25 cellular contexts compared by ENCODE assay signal in the genomic region with DNA sequence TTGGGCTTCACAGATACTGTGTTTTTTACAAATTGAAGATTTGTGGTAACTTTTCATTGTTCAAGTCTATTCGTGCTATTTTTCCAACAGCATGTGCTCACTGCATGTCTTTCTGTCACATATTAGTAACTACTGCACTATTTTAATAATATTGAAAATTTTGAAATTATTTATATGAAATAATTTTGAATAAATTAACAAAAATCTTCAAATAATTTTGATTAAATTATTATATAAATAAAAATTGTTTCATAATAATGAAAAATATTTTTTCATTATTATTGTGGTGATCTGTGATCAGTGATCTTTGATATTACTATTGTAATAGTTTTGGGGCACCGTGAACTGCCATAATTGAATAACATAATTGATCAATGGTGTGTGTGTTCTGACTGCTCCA.
DNase-seq lines count a peak whose midpoint lies in the region; ATAC-seq, FAIRE-seq and TF ChIP-seq lines count a peak whose summit lies in the region.
"Had no signal": no experiment of that assay in that cellular context is flagged by ENCODE, and none has a peak within 500 bp of the region (broad histone marks: within the 10 kb centered on the region; RNA-seq: fewer than 3 reads in every experiment).

No MANE protein-coding gene starts in this region.

- peak; percentile 85 for FAIRE-seq in kidney (lab: Jason Lieb, UNC)
- peak; percentile 44 for FAIRE-seq in small intestine (lab: Jason Lieb, UNC)
- FAIRE-seq: A549, GM12891, GM18507 had no signal

- H3K4me3 ChIP-seq in SK-N-SH (ENCODE audit: low read depth in 2 of 2, low read length in 1 of 2) (no peak overlapping the region), kidney (ENCODE audit: low read length in 2 of 2) (no peak overlapping the region), small intestine (ENCODE audit: low read depth in 1 of 2, low read length in 2 of 2) (no peak overlapping the region), WERI-Rb-1 (ENCODE audit: low read depth, low read length) (no peak overlapping the region)
- H3K4me3 ChIP-seq: A549; BLaER1 treated with 17β-estradiol and CSF1 and Interleukin-3, amounts not matched to agents 10 nM and 100 nM; HAP-1 had no signal

- H3K79me2 ChIP-seq in SK-N-SH (ENCODE audit: insufficient read depth), result no peaks in the 10 kb centered on the region

- H3K4me3 Mint-ChIP-seq in WTC11, result no peak overlapping the region
- H3K4me3 Mint-ChIP-seq in stimulated activated effector memory CD8-positive, alpha-beta T cell treated with anti-CD3 and anti-CD28 coated beads, Interleukin-12 subunit alpha, Interleukin-12 subunit beta, amount 100 ng/mL, for 72 hours, result no peak overlapping the region
- H3K4me3 Mint-ChIP-seq: CD14-positive monocyte; CD4-positive, alpha-beta T cell; CD8-positive, alpha-beta memory T cell; HFFc6 had no signal

- H3K27me3 ChIP-seq in SK-N-SH (ENCODE audit: insufficient read depth), result no peaks in the 10 kb centered on the region
- no peaks in the 10 kb centered on the region for H3K27me3 ChIP-seq in small intestine (ENCODE audit: control insufficient read depth in 2 of 2, insufficient read depth in 2 of 2, low read length in 2 of 2)
- no peaks in the 10 kb centered on the region for H3K27me3 ChIP-seq in WERI-Rb-1 (ENCODE audit: insufficient read depth, low read depth, severe bottlenecking)
- H3K27me3 ChIP-seq: BE2C; BLaER1 treated with 17β-estradiol and CSF1 and Interleukin-3, amounts not matched to agents 10 nM and 100 nM had no signal

- no peaks in the 10 kb centered on the region for H3K27me3 Mint-ChIP-seq in WTC11 (ENCODE audit: low read depth)
- H3K27me3 Mint-ChIP-seq: CD4-positive, alpha-beta T cell; CD8-positive, alpha-beta memory T cell had no signal

- intact Hi-C loops in kidney (cut with DNase I), result no loop called here

- POLR2A ChIA-PET in SK-N-SH (lab: Yijun Ruan, JAX), result no interaction called here
- POLR2A ChIA-PET in WTC11 (lab: Charles Lee), result no interaction called here

- H3K27ac ChIP-seq in SK-N-SH (ENCODE audit: low read depth in 2 of 2, low read length in 1 of 2), result no peak overlapping the region
- H3K27ac ChIP-seq in kidney (ENCODE audit: low read depth in 2 of 2, low read length in 2 of 2), result no peak overlapping the region
- no peak overlapping the region for H3K27ac ChIP-seq in small intestine (ENCODE audit: low read depth in 1 of 2, low read length in 1 of 2)
- H3K27ac ChIP-seq in WERI-Rb-1, result no peak overlapping the region
- H3K27ac ChIP-seq: 22Rv1; A549; BLaER1 treated with 17β-estradiol and CSF1 and Interleukin-3, amounts not matched to agents 10 nM and 100 nM had no signal

- ATAC-seq in SK-N-SH treated with all-trans-retinoic acid at 6 μM for 48 hours (no peak), WTC11 (no peak), HG03439 (IDR thresholded peaks at IDR 0.05; ENCODE audit: unreplicated experiment) (no peak)
- ATAC-seq in stimulated activated effector memory CD8-positive, alpha-beta T cell treated with anti-CD3 and anti-CD28 coated beads, Interleukin-12 subunit alpha, Interleukin-12 subunit beta, amount 100 ng/mL, for 72 hours, result no peak
- ATAC-seq: A549 had no signal

- peaks cover 24% of the 10 kb centered on the region for H3K4me1 Mint-ChIP-seq in WTC11
- no peaks in the 10 kb centered on the region for H3K4me1 Mint-ChIP-seq in stimulated activated effector memory CD8-positive, alpha-beta T cell treated with anti-CD3 and anti-CD28 coated beads, Interleukin-12 subunit alpha, Interleukin-12 subunit beta, amount 100 ng/mL, for 72 hours

- TF ChIP-seq RAD21 in SK-N-SH (IDR thresholded peaks at IDR 0.05; ENCODE audit: low read length), result no peak

- 67% methylated on average over 2 of the region's 2 CpGs for WGBS in SK-N-SH (ENCODE audit: low lambda C conversion rate)
- 45 to 90% (median 79%) methylated on average over 2 of the region's 2 CpGs for WGBS in small intestine, 3 donors

- H4K20me1 ChIP-seq in SK-N-SH (ENCODE audit: insufficient read depth), result no peaks in the 10 kb centered on the region
- H4K20me1 ChIP-seq: BLaER1 treated with 17β-estradiol and CSF1 and Interleukin-3, amounts not matched to agents 10 nM and 100 nM had no signal

- DNase-seq in SK-N-SH, result no peak
- DNase-seq in WTC11 (ENCODE audit: low spot score), result no peak
- no peak for DNase-seq in kidney
- no peak for DNase-seq in small intestine
- DNase-seq in stimulated activated effector memory CD8-positive, alpha-beta T cell treated with anti-CD3 and anti-CD28 coated beads, Interleukin-12 subunit alpha, Interleukin-12 subunit beta, amount 100 ng/mL, for 72 hours (ENCODE audit: low spot score in 2 of 2), result no peak
- DNase-seq in WERI-Rb-1, result no peak
- DNase-seq: ACHN; AML-193; BE2C; CD4-positive, alpha-beta T cell; CD8-positive, alpha-beta memory T cell; DMS53; DMS79 treated with DMSO at 0.1 percent for 48 hours; GF-D8; GOT3; HFFc6 had no signal

- H3K4me2 ChIP-seq in SK-N-SH, result no peak overlapping the region
- H3K4me2 ChIP-seq: A549 had no signal

- H3K4me1 ChIP-seq in SK-N-SH (ENCODE audit: control insufficient read depth in 1 of 2, insufficient read depth in 2 of 2, low read depth in 1 of 2, low read length in 1 of 2), result peaks cover 0 to 12% of the 10 kb centered on the region in 2 experiments; a peak in 2 of 4 replicates
- peaks cover 0 to 3% of the 10 kb centered on the region in 2 donors for H3K4me1 ChIP-seq in kidney (ENCODE audit: control insufficient read depth in 1 of 2, insufficient read depth in 1 of 2, low read depth in 1 of 2, low read length in 2 of 2)
- H3K4me1 ChIP-seq in small intestine (ENCODE audit: control insufficient read depth in 2 of 2, insufficient read depth in 1 of 2, low read depth in 1 of 2, low read length in 1 of 2), result no peaks in the 10 kb centered on the region
- H3K4me1 ChIP-seq: BE2C, HAP-1 had no signal

- H2AFZ ChIP-seq in SK-N-SH (ENCODE audit: low read depth), result peak overlapping the region; percentile 29; the same call in 1 of the 2 replicates

- no peak overlapping the region for H3K9ac ChIP-seq in SK-N-SH
- no peak overlapping the region for H3K9ac ChIP-seq in kidney (ENCODE audit: low read length in 2 of 2)
- H3K9ac ChIP-seq: BLaER1 treated with 17β-estradiol and CSF1 and Interleukin-3, amounts not matched to agents 10 nM and 100 nM had no signal

- no peaks in the 10 kb centered on the region for H3K36me3 ChIP-seq in SK-N-SH (replicated peaks in 1 of 2; ENCODE audit: control insufficient read depth in 1 of 2, insufficient read depth in 2 of 2, low read length in 1 of 2)
- no peaks in the 10 kb centered on the region for H3K36me3 ChIP-seq in kidney (ENCODE audit: control insufficient read depth in 1 of 2, insufficient read depth in 2 of 2, low read length in 2 of 2)
- no peaks in the 10 kb centered on the region for H3K36me3 ChIP-seq in small intestine (ENCODE audit: control insufficient read depth in 2 of 2, insufficient read depth in 2 of 2, low read length in 2 of 2)
- no peaks in the 10 kb centered on the region for H3K36me3 ChIP-seq in WERI-Rb-1
- H3K36me3 ChIP-seq: BE2C; BLaER1 treated with 17β-estradiol and CSF1 and Interleukin-3, amounts not matched to agents 10 nM and 100 nM; HAP-1 had no signal

- CTCF ChIA-PET in SK-N-SH (lab: Yijun Ruan, JAX), result no interaction called here
- CTCF ChIA-PET in WTC11 (lab: Charles Lee), result no interaction called here

- no peaks in the 10 kb centered on the region for H3K9me2 ChIP-seq in SK-N-SH

- no peak for TF ChIP-seq EP300 in SK-N-SH (IDR thresholded peaks at IDR 0.05; ENCODE audit: borderline replicate concordance in 1 of 2, low read depth in 1 of 2, low read length in 1 of 2)

- no peaks in the 10 kb centered on the region for H3K9me3 Mint-ChIP-seq in WTC11
- H3K9me3 Mint-ChIP-seq in stimulated activated effector memory CD8-positive, alpha-beta T cell treated with anti-CD3 and anti-CD28 coated beads, Interleukin-12 subunit alpha, Interleukin-12 subunit beta, amount 100 ng/mL, for 72 hours, result no peaks in the 10 kb centered on the region
- H3K9me3 Mint-ChIP-seq: CD4-positive, alpha-beta T cell; HFFc6 had no signal

- peaks cover 12% of the 10 kb centered on the region for H3F3A ChIP-seq in SK-N-SH (replicated peaks; ENCODE audit: insufficient read depth)

- H3K36me3 Mint-ChIP-seq in WTC11, result no peaks in the 10 kb centered on the region
- H3K36me3 Mint-ChIP-seq in stimulated activated effector memory CD8-positive, alpha-beta T cell treated with anti-CD3 and anti-CD28 coated beads, Interleukin-12 subunit alpha, Interleukin-12 subunit beta, amount 100 ng/mL, for 72 hours, result no peaks in the 10 kb centered on the region
- H3K36me3 Mint-ChIP-seq: CD14-positive monocyte; CD8-positive, alpha-beta memory T cell had no signal

- H3K9me3 ChIP-seq in SK-N-SH (no peaks in the 10 kb centered on the region), kidney (ENCODE audit: control insufficient read depth in 1 of 2, low read length in 2 of 2) (no peaks in the 10 kb centered on the region), small intestine (ENCODE audit: control insufficient read depth, low read depth) (no peaks in the 10 kb centered on the region), WERI-Rb-1 (ENCODE audit: severe bottlenecking) (no peaks in the 10 kb centered on the region)
- H3K9me3 ChIP-seq: A549, BE2C, HAP-1 had no signal

- H3K27ac Mint-ChIP-seq in WTC11, result no peak overlapping the region
- H3K27ac Mint-ChIP-seq in stimulated activated effector memory CD8-positive, alpha-beta T cell treated with anti-CD3 and anti-CD28 coated beads, Interleukin-12 subunit alpha, Interleukin-12 subunit beta, amount 100 ng/mL, for 72 hours, result no peak overlapping the region
- H3K27ac Mint-ChIP-seq: CD14-positive monocyte; CD4-positive, alpha-beta T cell; CD8-positive, alpha-beta memory T cell; HFFc6 had no signal

- TF ChIP-seq CTCF in SK-N-SH (IDR thresholded peaks at IDR 0.05) (no peak), WTC11 (IDR thresholded peaks at IDR 0.05) (no peak), kidney (IDR thresholded peaks at IDR 0.05; ENCODE audit: borderline replicate concordance, extremely low read depth, insufficient read depth) (no peak), WERI-Rb-1 (IDR thresholded peaks at IDR 0.05; ENCODE audit: low read depth, low read length) (no peak)

TF ChIP-seq in SK-N-SH, 30 proteins besides CTCF, POLR2A, EP300 and RAD21 (continues in another document):
- no peak for TF ChIP-seq YY1 (IDR thresholded peaks at IDR 0.05; ENCODE audit: low read depth)
- no peak for TF ChIP-seq JUND (IDR thresholded peaks at IDR 0.05)
- no peak for TF ChIP-seq FOXM1 (IDR thresholded peaks at IDR 0.05; ENCODE audit: low read depth)
- no peak for TF ChIP-seq RCOR1 (IDR thresholded peaks at IDR 0.05; ENCODE audit: low read length)

TF ChIP-seq in WTC11, 78 proteins besides CTCF, POLR2A, EP300 and RAD21:
- TF ChIP-seq HMGA2 (CRISPR knock-in tag; IDR thresholded peaks at IDR 0.05), result peak; percentile 92
- TF ChIP-seq JUN (CRISPR knock-in tag; IDR thresholded peaks at IDR 0.05), result no peak
